In genomic region chr16:8655184-8655717, GRCh38 we compare ENCODE assay signal across 9 cellular contexts. TPM values are rescaled to one million over a fixed set of nuclear protein-coding genes. Genes with fewer than 3 reads are reported as not detected.
DNase-seq lines count a peak whose midpoint lies in the region; ATAC-seq, FAIRE-seq and TF ChIP-seq lines count a peak whose summit lies in the region.
"Had no signal": no experiment of that assay in that cellular context is flagged by ENCODE, and none has a peak within 500 bp of the region (broad histone marks: within the 10 kb centered on the region; RNA-seq: fewer than 3 reads in every experiment).

No MANE protein-coding gene starts in this region.

- no peak overlapping the region for H2BK120ac ChIP-seq in IMR-90 (ENCODE audit: low read depth, low read length)

- no peak overlapping the region for H3K4me3 ChIP-seq in IMR-90 (ENCODE audit: insufficient read depth, low read depth, low read length)

- no peaks in the 10 kb centered on the region for H3K36me3 Mint-ChIP-seq in activated CD4-positive, alpha-beta memory T cell treated with anti-CD3 and anti-CD28 coated beads, Interleukin-2, amount 10 ng/mL, durations not matched to agents 7 days and 5 days (ENCODE audit: low read depth)

- BruUV-seq in IMR-90 (replicated peaks; lab: Mats Ljungman, UMichigan): no TSS peak

- in situ Hi-C loops in IMR-90 (cut with MboI; ENCODE audit: low sequenced_read_pairs): loop anchor here (5.0 to 25.0 kb wide), 3 partner anchors 227 to 482 kb away; partner anchors contain the start of gene LITAFD

- H3K56ac ChIP-seq in IMR-90 (ENCODE audit: extremely low read depth, insufficient read depth, low read length): no peak overlapping the region

- DNase-seq in GF-D8 (lab: John Stamatoyannopoulos, UW) (peak; percentile 9), IMR-90 (peak; percentile 35), kidney tubule cell (ENCODE audit: low spot score) (peak; percentile 33), RWPE1 (ENCODE audit: low spot score) (no peak), H54 (ENCODE audit: insufficient read length, low spot score) (no peak)
- peak; percentile 50 for DNase-seq in activated CD4-positive, alpha-beta memory T cell treated with anti-CD3 and anti-CD28 coated beads, Interleukin-2, amount 10 ng/mL, durations not matched to agents 7 days and 5 days

- intact Hi-C loops in IMR-90 (cut with micrococcal nuclease): loop anchor here (1.0 kb wide), 1 partner anchor 88 kb away; no protein-coding TSS in a partner anchor

- H4K8ac ChIP-seq in IMR-90 (ENCODE audit: low read depth in 2 of 2, low read length in 2 of 2): no peak overlapping the region

- dilution Hi-C loops in IMR-90 (cut with HindIII; ENCODE audit: low sequenced_read_pairs, unreplicated experiment): no loop called here

- no peak overlapping the region for H4K5ac ChIP-seq in IMR-90 (ENCODE audit: low read depth, low read length)

- no peak overlapping the region for H2AK5ac ChIP-seq in IMR-90 (ENCODE audit: low read depth, low read length)

- no peaks in the 10 kb centered on the region for H3K36me3 ChIP-seq in IMR-90 (ENCODE audit: control insufficient read depth, insufficient read depth, low read length)

- no peak overlapping the region for H3K9ac ChIP-seq in IMR-90 (ENCODE audit: low read depth, low read length)

- H3K27me3 Mint-ChIP-seq in activated CD4-positive, alpha-beta memory T cell treated with anti-CD3 and anti-CD28 coated beads, Interleukin-2, amount 10 ng/mL, durations not matched to agents 7 days and 5 days: no peaks in the 10 kb centered on the region
- H3K27me3 Mint-ChIP-seq: naive thymus-derived CD8-positive, alpha-beta T cell had no signal

- H3K4me1 ChIP-seq in IMR-90 (ENCODE audit: control insufficient read depth, insufficient read depth, low read length): no peaks in the 10 kb centered on the region

- no peak overlapping the region for H3K27ac ChIP-seq in IMR-90 (ENCODE audit: insufficient read depth, low read length)
- no peak overlapping the region for H3K27ac ChIP-seq in RWPE1

- no peak overlapping the region for H2AFZ ChIP-seq in IMR-90 (replicated peaks; ENCODE audit: low read length, poor library complexity)

- no peaks in the 10 kb centered on the region for H3K9me1 ChIP-seq in IMR-90 (ENCODE audit: insufficient read depth, low read length)

- H3K79me1 ChIP-seq in IMR-90 (ENCODE audit: low read depth in 1 of 2, low read length in 2 of 2): no peaks in the 10 kb centered on the region

- H3K4me1 Mint-ChIP-seq in activated CD4-positive, alpha-beta memory T cell treated with anti-CD3 and anti-CD28 coated beads, Interleukin-2, amount 10 ng/mL, durations not matched to agents 7 days and 5 days: peaks cover 5% of the 10 kb centered on the region
- H3K4me1 Mint-ChIP-seq: naive thymus-derived CD8-positive, alpha-beta T cell had no signal

- no peaks in the 10 kb centered on the region for H4K20me1 ChIP-seq in IMR-90 (ENCODE audit: insufficient read depth, low read length)

- peak; percentile 40 for TF ChIP-seq RAD21 in IMR-90 (IDR thresholded peaks at IDR 0.05; ENCODE audit: low read length)

- no peak overlapping the region for H2BK15ac ChIP-seq in IMR-90 (ENCODE audit: low read depth, low read length)

- H3K14ac ChIP-seq in IMR-90 (replicated peaks; ENCODE audit: low read depth, low read length): no peak overlapping the region

- peaks cover 2% of the 10 kb centered on the region; the same call in 1 of the 2 replicates for H3K27me3 ChIP-seq in IMR-90 (ENCODE audit: control insufficient read depth, insufficient read depth, low read length)

- TF ChIP-seq CTCF in IMR-90 (conservative IDR thresholded peaks at IDR 0.05; ENCODE audit: low read depth, low read length) (peak; percentile 51), RWPE1 (conservative IDR thresholded peaks at IDR 0.05; ENCODE audit: low read depth) (no peak)

- H4K91ac ChIP-seq in IMR-90 (ENCODE audit: insufficient read depth, low read depth, low read length): no peak overlapping the region

- no peak overlapping the region for H2AK9ac ChIP-seq in IMR-90 (replicated peaks; ENCODE audit: low read depth, low read length, poor library complexity)

- no peaks in the 10 kb centered on the region for H3K9me3 Mint-ChIP-seq in activated CD4-positive, alpha-beta memory T cell treated with anti-CD3 and anti-CD28 coated beads, Interleukin-2, amount 10 ng/mL, durations not matched to agents 7 days and 5 days
- H3K9me3 Mint-ChIP-seq: naive thymus-derived CD8-positive, alpha-beta T cell had no signal

- no peak overlapping the region for H2BK20ac ChIP-seq in IMR-90 (ENCODE audit: low read depth, low read length)

- no peaks in the 10 kb centered on the region for H3K9me3 ChIP-seq in IMR-90 (ENCODE audit: control insufficient read depth, insufficient read depth, low read length)

- H3K4me2 ChIP-seq in IMR-90 (ENCODE audit: low read depth, low read length): no peak overlapping the region

- no peak overlapping the region for H3K4me3 Mint-ChIP-seq in activated CD4-positive, alpha-beta memory T cell treated with anti-CD3 and anti-CD28 coated beads, Interleukin-2, amount 10 ng/mL, durations not matched to agents 7 days and 5 days
- H3K4me3 Mint-ChIP-seq: naive thymus-derived CD8-positive, alpha-beta T cell had no signal

- CTCF ChIA-PET in IMR-90 (lab: Yijun Ruan, JAX) (interaction anchor here (0.7 kb wide), 1 partner anchor 311 kb away, joined by 3 read pairs; no protein-coding TSS in a partner anchor), RWPE1 (lab: Yijun Ruan, JAX) (no interaction called here)
- CTCF ChIA-PET in activated CD4-positive, alpha-beta memory T cell treated with anti-CD3 and anti-CD28 coated beads, Interleukin-2, amount 10 ng/mL, durations not matched to agents 7 days and 5 days (lab: Charles Lee): interaction anchor here (0.6 to 2.2 kb wide), 8 partner anchors 8 to 484 kb away, joined by 3 to 11 read pairs (median 4); no protein-coding TSS in a partner anchor

- ATAC-seq in GM19452 (IDR thresholded peaks at IDR 0.05; ENCODE audit: unreplicated experiment): peak; percentile 76
- peak; percentile 63 for ATAC-seq in IMR-90 (ENCODE audit: low read depth)
- ATAC-seq in HG02571 (IDR thresholded peaks at IDR 0.05; ENCODE audit: unreplicated experiment): no peak
- ATAC-seq: naive thymus-derived CD8-positive, alpha-beta T cell had no signal

- H3K27ac Mint-ChIP-seq in activated CD4-positive, alpha-beta memory T cell treated with anti-CD3 and anti-CD28 coated beads, Interleukin-2, amount 10 ng/mL, durations not matched to agents 7 days and 5 days: no peak overlapping the region
- H3K27ac Mint-ChIP-seq: naive thymus-derived CD8-positive, alpha-beta T cell had no signal

- no CpG with 5 or more reads among the region's 1 CpG for WGBS in IMR-90 (ENCODE audit: extremely low coverage in 2 of 2, insufficient read length in 1 of 2), 2 experiments

- no peak overlapping the region for H3K23ac ChIP-seq in IMR-90 (ENCODE audit: low read depth, low read length)

- no peak overlapping the region for H3K18ac ChIP-seq in IMR-90 (ENCODE audit: low read depth, low read length)

- no peak for TF ChIP-seq POLR2A in IMR-90 (IDR thresholded peaks at IDR 0.05; ENCODE audit: low read depth, low read length)
- TF ChIP-seq POLR2A in H54 (IDR thresholded peaks at IDR 0.05; ENCODE audit: low read depth, low read length): no peak

- H2BK5ac ChIP-seq in IMR-90 (ENCODE audit: low read depth, low read length, poor library complexity, severe bottlenecking): no peak overlapping the region

- POLR2A ChIA-PET in IMR-90 (lab: Charles Lee; ENCODE audit: unreplicated experiment): interaction anchor here (0.5 kb wide), 1 partner anchor 442 kb away, joined by 4 read pairs; no protein-coding TSS in a partner anchor
- POLR2A ChIA-PET in activated CD4-positive, alpha-beta memory T cell treated with anti-CD3 and anti-CD28 coated beads, Interleukin-2, amount 10 ng/mL, durations not matched to agents 7 days and 5 days (lab: Charles Lee): no interaction called here
- POLR2A ChIA-PET in RWPE1 (lab: Yijun Ruan, JAX; ENCODE audit: low non-redundant PET): no interaction called here

- no peak for FAIRE-seq in H54 (lab: Jason Lieb, UNC)

- H3K4ac ChIP-seq in IMR-90 (ENCODE audit: low read depth, low read length): no peak overlapping the region

TF ChIP-seq in IMR-90, 13 proteins besides CTCF, POLR2A, EP300 and RAD21:
- no peak for TF ChIP-seq MAZ (IDR thresholded peaks at IDR 0.05; ENCODE audit: borderline replicate concordance, low read depth, low read length)
- TF ChIP-seq SMC3 (IDR thresholded peaks at IDR 0.05; ENCODE audit: low read depth, low read length): peak; percentile 48

RNA-seq across cellular contexts. Expression of gene ABAT, which starts 19.2 kb away (rescaled TPM):
- 4.4 and 4.5 TPM in 2 replicates for total RNA-seq in IMR-90 (2012; rRNA removed)
- 6.1 and 6.9 TPM in 2 replicates for polyA plus RNA-seq in IMR-90 (2012; rRNA removed)
- 3.0 and 4.0 TPM in 2 replicates for polyA plus RNA-seq in IMR-90 (2012; cell fraction: cytosol; rRNA removed)
- 3.9 and 7.6 TPM in 2 replicates for polyA plus RNA-seq in IMR-90 (2012; cell fraction: nucleus; rRNA removed; ENCODE audit: low replicate concordance)
- 1 to 10 TPM; 5.5 to 5.9 TPM for total RNA-seq in activated CD4-positive, alpha-beta memory T cell treated with anti-CD3 and anti-CD28 coated beads, Interleukin-2, amount 10 ng/mL, durations not matched to agents 7 days and 5 days

RNA-seq across cellular contexts. Expression of gene METTL22, which starts 33.8 kb away (rescaled TPM):
- 27.2 and 38.3 TPM in 2 replicates for total RNA-seq in IMR-90 (2012; rRNA removed)
- polyA plus RNA-seq in IMR-90 (2012; rRNA removed): 51.2 and 55.5 TPM in 2 replicates
- polyA plus RNA-seq in IMR-90 (2012; cell fraction: cytosol; rRNA removed): 44.3 and 53.4 TPM in 2 replicates
- polyA plus RNA-seq in IMR-90 (2012; cell fraction: nucleus; rRNA removed; ENCODE audit: low replicate concordance): 130 and 132 TPM in 2 replicates
- 10 to 100 TPM; 25.7 to 27.6 TPM for total RNA-seq in activated CD4-positive, alpha-beta memory T cell treated with anti-CD3 and anti-CD28 coated beads, Interleukin-2, amount 10 ng/mL, durations not matched to agents 7 days and 5 days

Comparison
In these comparisons a context has a peak if more than half of its experiments do, and no peak if none do; other contexts are left out.
1. DNase-seq: peak in GF-D8 (single experiment), IMR-90 (single experiment), activated CD4-positive, alpha-beta memory T cell treated with anti-CD3 and anti-CD28 coated beads, Interleukin-2, amount 10 ng/mL, durations not matched to agents 7 days and 5 days (single experiment) and kidney tubule cell (single experiment); none in RWPE1 (single experiment) and H54 (single experiment).